Comparison of ENCODE assay signal across 1 cellular context in the genomic region with DNA sequence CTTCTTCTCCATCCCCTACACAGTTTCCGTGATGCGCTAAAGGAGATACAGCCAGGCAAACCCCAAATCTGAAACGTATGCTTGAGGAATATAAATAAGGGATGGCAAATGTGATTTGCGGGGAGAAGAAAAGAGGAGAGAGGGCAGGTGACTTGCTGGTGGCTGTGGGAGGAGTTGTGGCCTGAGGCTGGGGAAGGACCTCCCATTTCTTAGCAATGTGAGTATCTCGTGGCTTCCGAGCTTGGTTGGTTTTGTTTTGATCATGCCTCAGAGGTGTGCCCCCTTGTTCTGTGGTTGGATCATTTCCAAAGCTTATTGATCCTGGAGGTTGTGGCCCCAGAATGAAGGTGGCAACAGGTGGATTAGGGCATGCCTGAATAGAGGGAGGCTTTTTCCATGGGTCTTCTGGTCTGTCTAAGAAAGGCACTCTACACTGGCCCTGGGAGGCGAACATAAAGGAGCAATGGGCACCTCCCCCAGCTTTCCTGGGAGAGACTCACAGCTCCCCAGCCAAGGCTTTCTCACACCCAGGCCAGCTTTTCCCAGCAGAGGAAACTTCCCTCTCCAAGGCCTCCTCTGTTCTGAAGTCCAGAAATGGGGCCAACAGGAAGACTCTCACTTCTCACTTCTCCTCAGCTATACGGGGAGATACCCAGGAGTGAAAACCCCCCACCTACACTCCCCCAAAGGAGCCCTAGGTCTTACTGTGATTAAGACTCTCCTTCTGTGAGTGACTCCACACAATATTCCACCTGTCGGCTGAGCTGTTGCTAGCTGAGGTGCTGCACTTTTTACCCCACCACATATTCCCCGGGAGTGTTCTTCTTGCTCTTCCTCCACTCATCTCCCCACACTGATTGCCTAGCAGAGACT.
TF ChIP-seq lines count a peak whose summit lies in the region.

No MANE protein-coding gene starts in this region.

TF ChIP-seq in GM23338, 12 proteins besides CTCF, POLR2A, EP300 and RAD21 (continued from another document):
- TF ChIP-seq, protein P1, sequence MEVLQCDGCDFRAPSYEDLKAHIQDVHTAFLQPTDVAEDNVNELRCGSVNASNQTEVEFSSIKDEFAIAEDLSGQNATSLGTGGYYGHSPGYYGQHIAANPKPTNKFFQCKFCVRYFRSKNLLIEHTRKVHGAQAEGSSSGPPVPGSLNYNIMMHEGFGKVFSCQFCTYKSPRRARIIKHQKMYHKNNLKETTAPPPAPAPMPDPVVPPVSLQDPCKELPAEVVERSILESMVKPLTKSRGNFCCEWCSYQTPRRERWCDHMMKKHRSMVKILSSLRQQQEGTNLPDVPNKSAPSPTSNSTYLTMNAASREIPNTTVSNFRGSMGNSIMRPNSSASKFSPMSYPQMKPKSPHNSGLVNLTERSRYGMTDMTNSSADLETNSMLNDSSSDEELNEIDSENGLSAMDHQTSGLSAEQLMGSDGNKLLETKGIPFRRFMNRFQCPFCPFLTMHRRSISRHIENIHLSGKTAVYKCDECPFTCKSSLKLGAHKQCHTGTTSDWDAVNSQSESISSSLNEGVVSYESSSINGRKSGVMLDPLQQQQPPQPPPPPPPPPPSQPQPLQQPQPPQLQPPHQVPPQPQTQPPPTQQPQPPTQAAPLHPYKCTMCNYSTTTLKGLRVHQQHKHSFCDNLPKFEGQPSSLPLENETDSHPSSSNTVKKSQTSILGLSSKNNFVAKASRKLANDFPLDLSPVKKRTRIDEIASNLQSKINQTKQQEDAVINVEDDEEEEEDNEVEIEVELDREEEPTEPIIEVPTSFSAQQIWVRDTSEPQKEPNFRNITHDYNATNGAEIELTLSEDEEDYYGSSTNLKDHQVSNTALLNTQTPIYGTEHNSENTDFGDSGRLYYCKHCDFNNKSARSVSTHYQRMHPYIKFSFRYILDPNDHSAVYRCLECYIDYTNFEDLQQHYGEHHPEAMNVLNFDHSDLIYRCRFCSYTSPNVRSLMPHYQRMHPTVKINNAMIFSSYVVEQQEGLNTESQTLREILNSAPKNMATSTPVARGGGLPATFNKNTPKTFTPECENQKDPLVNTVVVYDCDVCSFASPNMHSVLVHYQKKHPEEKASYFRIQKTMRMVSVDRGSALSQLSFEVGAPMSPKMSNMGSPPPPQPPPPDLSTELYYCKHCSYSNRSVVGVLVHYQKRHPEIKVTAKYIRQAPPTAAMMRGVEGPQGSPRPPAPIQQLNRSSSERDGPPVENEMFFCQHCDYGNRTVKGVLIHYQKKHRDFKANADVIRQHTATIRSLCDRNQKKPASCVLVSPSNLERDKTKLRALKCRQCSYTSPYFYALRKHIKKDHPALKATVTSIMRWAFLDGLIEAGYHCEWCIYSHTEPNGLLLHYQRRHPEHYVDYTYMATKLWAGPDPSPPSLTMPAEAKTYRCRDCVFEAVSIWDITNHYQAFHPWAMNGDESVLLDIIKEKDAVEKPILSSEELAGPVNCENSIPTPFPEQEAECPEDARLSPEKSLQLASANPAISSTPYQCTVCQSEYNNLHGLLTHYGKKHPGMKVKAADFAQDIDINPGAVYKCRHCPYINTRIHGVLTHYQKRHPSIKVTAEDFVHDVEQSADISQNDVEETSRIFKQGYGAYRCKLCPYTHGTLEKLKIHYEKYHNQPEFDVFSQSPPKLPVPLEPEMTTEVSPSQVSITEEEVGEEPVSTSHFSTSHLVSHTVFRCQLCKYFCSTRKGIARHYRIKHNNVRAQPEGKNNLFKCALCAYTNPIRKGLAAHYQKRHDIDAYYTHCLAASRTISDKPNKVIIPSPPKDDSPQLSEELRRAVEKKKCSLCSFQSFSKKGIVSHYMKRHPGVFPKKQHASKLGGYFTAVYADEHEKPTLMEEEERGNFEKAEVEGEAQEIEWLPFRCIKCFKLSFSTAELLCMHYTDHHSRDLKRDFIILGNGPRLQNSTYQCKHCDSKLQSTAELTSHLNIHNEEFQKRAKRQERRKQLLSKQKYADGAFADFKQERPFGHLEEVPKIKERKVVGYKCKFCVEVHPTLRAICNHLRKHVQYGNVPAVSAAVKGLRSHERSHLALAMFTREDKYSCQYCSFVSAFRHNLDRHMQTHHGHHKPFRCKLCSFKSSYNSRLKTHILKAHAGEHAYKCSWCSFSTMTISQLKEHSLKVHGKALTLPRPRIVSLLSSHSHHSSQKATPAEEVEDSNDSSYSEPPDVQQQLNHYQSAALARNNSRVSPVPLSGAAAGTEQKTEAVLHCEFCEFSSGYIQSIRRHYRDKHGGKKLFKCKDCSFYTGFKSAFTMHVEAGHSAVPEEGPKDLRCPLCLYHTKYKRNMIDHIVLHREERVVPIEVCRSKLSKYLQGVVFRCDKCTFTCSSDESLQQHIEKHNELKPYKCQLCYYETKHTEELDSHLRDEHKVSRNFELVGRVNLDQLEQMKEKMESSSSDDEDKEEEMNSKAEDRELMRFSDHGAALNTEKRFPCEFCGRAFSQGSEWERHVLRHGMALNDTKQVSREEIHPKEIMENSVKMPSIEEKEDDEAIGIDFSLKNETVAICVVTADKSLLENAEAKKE (CRISPR knock-in tag; IDR thresholded peaks at IDR 0.05): no peak
- TF ChIP-seq ZNF331 (CRISPR knock-in tag; IDR thresholded peaks at IDR 0.05; ENCODE audit: low read depth): no peak
- no peak for TF ChIP-seq JUNB (IDR thresholded peaks at IDR 0.05; ENCODE audit: unreplicated experiment)
- no peak for TF ChIP-seq CREB1 (CRISPR knock-in tag; IDR thresholded peaks at IDR 0.05; ENCODE audit: low read depth)
- TF ChIP-seq EZH2 (IDR thresholded peaks at IDR 0.05; ENCODE audit: low read depth, unreplicated experiment): no peak
- no peak for TF ChIP-seq POLR2AphosphoS5 (IDR thresholded peaks at IDR 0.05; ENCODE audit: low read depth)
- TF ChIP-seq STAT1 (IDR thresholded peaks at IDR 0.05; ENCODE audit: unreplicated experiment): no peak
- TF ChIP-seq, protein P2, sequence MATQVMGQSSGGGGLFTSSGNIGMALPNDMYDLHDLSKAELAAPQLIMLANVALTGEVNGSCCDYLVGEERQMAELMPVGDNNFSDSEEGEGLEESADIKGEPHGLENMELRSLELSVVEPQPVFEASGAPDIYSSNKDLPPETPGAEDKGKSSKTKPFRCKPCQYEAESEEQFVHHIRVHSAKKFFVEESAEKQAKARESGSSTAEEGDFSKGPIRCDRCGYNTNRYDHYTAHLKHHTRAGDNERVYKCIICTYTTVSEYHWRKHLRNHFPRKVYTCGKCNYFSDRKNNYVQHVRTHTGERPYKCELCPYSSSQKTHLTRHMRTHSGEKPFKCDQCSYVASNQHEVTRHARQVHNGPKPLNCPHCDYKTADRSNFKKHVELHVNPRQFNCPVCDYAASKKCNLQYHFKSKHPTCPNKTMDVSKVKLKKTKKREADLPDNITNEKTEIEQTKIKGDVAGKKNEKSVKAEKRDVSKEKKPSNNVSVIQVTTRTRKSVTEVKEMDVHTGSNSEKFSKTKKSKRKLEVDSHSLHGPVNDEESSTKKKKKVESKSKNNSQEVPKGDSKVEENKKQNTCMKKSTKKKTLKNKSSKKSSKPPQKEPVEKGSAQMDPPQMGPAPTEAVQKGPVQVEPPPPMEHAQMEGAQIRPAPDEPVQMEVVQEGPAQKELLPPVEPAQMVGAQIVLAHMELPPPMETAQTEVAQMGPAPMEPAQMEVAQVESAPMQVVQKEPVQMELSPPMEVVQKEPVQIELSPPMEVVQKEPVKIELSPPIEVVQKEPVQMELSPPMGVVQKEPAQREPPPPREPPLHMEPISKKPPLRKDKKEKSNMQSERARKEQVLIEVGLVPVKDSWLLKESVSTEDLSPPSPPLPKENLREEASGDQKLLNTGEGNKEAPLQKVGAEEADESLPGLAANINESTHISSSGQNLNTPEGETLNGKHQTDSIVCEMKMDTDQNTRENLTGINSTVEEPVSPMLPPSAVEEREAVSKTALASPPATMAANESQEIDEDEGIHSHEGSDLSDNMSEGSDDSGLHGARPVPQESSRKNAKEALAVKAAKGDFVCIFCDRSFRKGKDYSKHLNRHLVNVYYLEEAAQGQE (IDR thresholded peaks at IDR 0.05; ENCODE audit: unreplicated experiment): no peak
- no peak for TF ChIP-seq EZH2phosphoT487 (IDR thresholded peaks at IDR 0.05; ENCODE audit: unreplicated experiment)
- TF ChIP-seq ZNF114 (CRISPR knock-in tag; IDR thresholded peaks at IDR 0.05): no peak
- TF ChIP-seq, protein P3, sequence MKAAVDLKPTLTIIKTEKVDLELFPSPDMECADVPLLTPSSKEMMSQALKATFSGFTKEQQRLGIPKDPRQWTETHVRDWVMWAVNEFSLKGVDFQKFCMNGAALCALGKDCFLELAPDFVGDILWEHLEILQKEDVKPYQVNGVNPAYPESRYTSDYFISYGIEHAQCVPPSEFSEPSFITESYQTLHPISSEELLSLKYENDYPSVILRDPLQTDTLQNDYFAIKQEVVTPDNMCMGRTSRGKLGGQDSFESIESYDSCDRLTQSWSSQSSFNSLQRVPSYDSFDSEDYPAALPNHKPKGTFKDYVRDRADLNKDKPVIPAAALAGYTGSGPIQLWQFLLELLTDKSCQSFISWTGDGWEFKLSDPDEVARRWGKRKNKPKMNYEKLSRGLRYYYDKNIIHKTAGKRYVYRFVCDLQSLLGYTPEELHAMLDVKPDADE (IDR thresholded peaks at IDR 0.05): no peak
